In genomic region chr22:21102659-21103267, GRCh38 we compare ENCODE assay signal across 8 cellular contexts. TPM values are rescaled to one million over a fixed set of nuclear protein-coding genes. Genes with fewer than 3 reads are reported as not detected.
DNase-seq lines count a peak whose midpoint lies in the region; ATAC-seq and TF ChIP-seq lines count a peak whose summit lies in the region.

No MANE protein-coding gene starts in this region.

- no peaks in the 10 kb centered on the region for H3K9me3 Mint-ChIP-seq in Calu3 (ENCODE audit: low read depth, unreplicated experiment)
- no peaks in the 10 kb centered on the region for H3K9me3 Mint-ChIP-seq in nephron progenitor cell

- H3K27ac ChIP-seq in OCI-LY7 (ENCODE audit: low read depth, low read length, poor library complexity, severe bottlenecking), result no peak overlapping the region
- no peak overlapping the region for H3K27ac ChIP-seq in fibroblast of lung (ENCODE audit: insufficient read depth, low read length)

- peak overlapping the region; percentile 49; the same call in 1 of the 2 replicates for H2AFZ ChIP-seq in OCI-LY7 (ENCODE audit: low read length)
- peak overlapping the region; percentile 49 for H2AFZ ChIP-seq in fibroblast of lung (ENCODE audit: low read length)

- H3K36me3 ChIP-seq in OCI-LY7 (ENCODE audit: insufficient read depth, low read length) (no peaks in the 10 kb centered on the region), fibroblast of lung (ENCODE audit: control insufficient read depth, insufficient read depth, low read length) (no peaks in the 10 kb centered on the region)

- H3K4me3 Mint-ChIP-seq in Calu3 (ENCODE audit: low read depth, unreplicated experiment), result peak overlapping the region; percentile 35
- peak overlapping the region; percentile 65 for H3K4me3 Mint-ChIP-seq in nephron progenitor cell

- POLR2A ChIA-PET in OCI-LY7 (lab: Charles Lee), result no interaction called here

- peaks cover 18% of the 10 kb centered on the region for H3K27me3 Mint-ChIP-seq in Calu3 (ENCODE audit: unreplicated experiment)
- peaks cover 56% of the 10 kb centered on the region for H3K27me3 Mint-ChIP-seq in nephron progenitor cell (ENCODE audit: low read depth, poor library complexity)

- peak overlapping the region; percentile 32; the same call in 1 of the 2 replicates for H3K4me2 ChIP-seq in OCI-LY7 (ENCODE audit: low read length)
- no peak overlapping the region for H3K4me2 ChIP-seq in fibroblast of lung (ENCODE audit: extremely low read depth, insufficient read depth, low read length)

- H3K4me1 Mint-ChIP-seq in Calu3 (ENCODE audit: low read depth, unreplicated experiment) (peaks cover 16% of the 10 kb centered on the region), nephron progenitor cell (peaks cover 21% of the 10 kb centered on the region)

- H4K20me1 ChIP-seq in OCI-LY7 (ENCODE audit: insufficient read depth, low read length) (no peaks in the 10 kb centered on the region), fibroblast of lung (ENCODE audit: control insufficient read depth, extremely low read depth, insufficient read depth, low read length) (no peaks in the 10 kb centered on the region)

- H3K79me2 ChIP-seq in OCI-LY7 (ENCODE audit: insufficient read depth, low read depth, low read length) (no peaks in the 10 kb centered on the region), fibroblast of lung (ENCODE audit: control insufficient read depth, insufficient read depth, low read length) (no peaks in the 10 kb centered on the region)

- H3K4me1 ChIP-seq in OCI-LY7 (ENCODE audit: insufficient read depth, low read length, poor library complexity, severe bottlenecking) (peaks cover 3% of the 10 kb centered on the region), fibroblast of lung (ENCODE audit: control insufficient read depth, extremely low read depth, insufficient read depth, low read length) (peaks cover 12% of the 10 kb centered on the region)

- TF ChIP-seq CTCF in Calu3 (IDR thresholded peaks at IDR 0.05; ENCODE audit: unreplicated experiment) (peak; percentile 89), OCI-LY7 (conservative IDR thresholded peaks at IDR 0.05; ENCODE audit: low read length) (peak; percentile 88), fibroblast of lung (conservative IDR thresholded peaks at IDR 0.05 in 1 of 2, IDR thresholded peaks at IDR 0.05 in 1 of 2; ENCODE audit: low read depth in 1 of 2, low read length in 2 of 2) (peak; percentile 71), nephron progenitor cell (IDR thresholded peaks at IDR 0.05) (peak; percentile 81)

- H3K36me3 Mint-ChIP-seq in Calu3 (ENCODE audit: insufficient read depth, unreplicated experiment) (no peaks in the 10 kb centered on the region), nephron progenitor cell (ENCODE audit: low read depth) (no peaks in the 10 kb centered on the region)

- no peak overlapping the region for H3K9ac ChIP-seq in fibroblast of lung (ENCODE audit: insufficient read depth, low read length)

- H3K27me3 ChIP-seq in fibroblast of lung (ENCODE audit: control insufficient read depth, insufficient read depth, low read length), result no peaks in the 10 kb centered on the region

- BruUV-seq in Calu3 (replicated peaks; lab: Mats Ljungman, UMichigan) (no TSS peak), OCI-LY7 (replicated peaks; lab: Mats Ljungman, UMichigan) (no TSS peak)

- intact Hi-C loops in Calu3 (cut with micrococcal nuclease; ENCODE audit: unreplicated experiment), result no loop called here
- intact Hi-C loops in OCI-LY7 (cut with micrococcal nuclease; ENCODE audit: unreplicated experiment), result no loop called here

- no peak overlapping the region for H3K4me3 ChIP-seq in OCI-LY7 (ENCODE audit: low read depth, low read length, poor library complexity, severe bottlenecking)
- H3K4me3 ChIP-seq in fibroblast of lung (replicated peaks in 1 of 4; ENCODE audit: control extremely low read depth in 1 of 4, insufficient read depth in 1 of 4, low read depth in 3 of 4, low read length in 4 of 4), result peak overlapping the region in 1 of 4 experiments; percentile 21

- DNase-seq in Calu3 (peak; percentile 91), HT-29 (ENCODE audit: low spot score) (peak; percentile 67), OCI-LY7 (ENCODE audit: low spot score) (peak; percentile 76), activated T-cell treated with anti-CD3 and anti-CD28 coated beads for 48 hours (ENCODE audit: low read depth) (peak; percentile 79), fibroblast of lung (ENCODE audit: low read depth in 2 of 2) (peak; percentile 52 to 54), nephron progenitor cell (peak; percentile 93), HPDE6-E6E7 (ENCODE audit: extremely low spot score) (no peak)
- DNase-seq in stimulated activated naive CD8-positive, alpha-beta T cell treated with anti-CD3 and anti-CD28 coated beads, Interleukin-15, Interleukin-2, amounts not matched to agents 100 U/mL and 50 U/mL, for 24 hours, result peak; percentile 89

- no peak overlapping the region for H3K27ac Mint-ChIP-seq in Calu3 (ENCODE audit: unreplicated experiment)
- no peak overlapping the region for H3K27ac Mint-ChIP-seq in nephron progenitor cell

- H3K9me3 ChIP-seq in OCI-LY7 (ENCODE audit: low read length) (no peaks in the 10 kb centered on the region), fibroblast of lung (ENCODE audit: control insufficient read depth, insufficient read depth, low read depth, low read length) (no peaks in the 10 kb centered on the region)

- H3K9me2 ChIP-seq in OCI-LY7 (ENCODE audit: insufficient read depth, low read length), result no peaks in the 10 kb centered on the region

- CTCF ChIA-PET in Calu3 (lab: Charles Lee) (interaction anchor here (0.6 to 1.5 kb wide), 7 partner anchors 28 to 222 kb away, joined by 3 to 6 read pairs (median 4); no protein-coding TSS in a partner anchor), OCI-LY7 (lab: Charles Lee; ENCODE audit: unreplicated experiment) (interaction anchor here (0.7 kb wide), 1 partner anchor 30 kb away, joined by 3 read pairs; no protein-coding TSS in a partner anchor)

- peak; percentile 91 for ATAC-seq in stimulated activated naive CD8-positive, alpha-beta T cell treated with anti-CD3 and anti-CD28 coated beads, Interleukin-15, Interleukin-2, amounts not matched to agents 100 U/mL and 50 U/mL, for 24 hours

RNA-seq across cellular contexts. Expression of gene LRRC74B, which starts 57.0 kb away (rescaled TPM):
- total RNA-seq in Calu3 (2022), result not detected in 2 replicates
- 0.13 TPM in 1 of 2 replicates, not detected in the other for total RNA-seq in HT-29 (2014; rRNA removed; shearing (Covaris generic))
- total RNA-seq in OCI-LY7 (2014; rRNA removed; shearing (Covaris generic)), result not detected in 2 replicates
- total RNA-seq in OCI-LY7 (2022), result not detected in 2 replicates
- total RNA-seq in fibroblast of lung, result under 0.01 TPM in 1 of 2 replicates, not detected in the other
- polyA plus RNA-seq in fibroblast of lung, result not detected in 2 replicates
- not detected in 2 replicates for polyA plus RNA-seq in fibroblast of lung (2012)
- polyA minus RNA-seq in fibroblast of lung (ENCODE audit: low replicate concordance), result not detected in 2 replicates
